In the genomic region with DNA sequence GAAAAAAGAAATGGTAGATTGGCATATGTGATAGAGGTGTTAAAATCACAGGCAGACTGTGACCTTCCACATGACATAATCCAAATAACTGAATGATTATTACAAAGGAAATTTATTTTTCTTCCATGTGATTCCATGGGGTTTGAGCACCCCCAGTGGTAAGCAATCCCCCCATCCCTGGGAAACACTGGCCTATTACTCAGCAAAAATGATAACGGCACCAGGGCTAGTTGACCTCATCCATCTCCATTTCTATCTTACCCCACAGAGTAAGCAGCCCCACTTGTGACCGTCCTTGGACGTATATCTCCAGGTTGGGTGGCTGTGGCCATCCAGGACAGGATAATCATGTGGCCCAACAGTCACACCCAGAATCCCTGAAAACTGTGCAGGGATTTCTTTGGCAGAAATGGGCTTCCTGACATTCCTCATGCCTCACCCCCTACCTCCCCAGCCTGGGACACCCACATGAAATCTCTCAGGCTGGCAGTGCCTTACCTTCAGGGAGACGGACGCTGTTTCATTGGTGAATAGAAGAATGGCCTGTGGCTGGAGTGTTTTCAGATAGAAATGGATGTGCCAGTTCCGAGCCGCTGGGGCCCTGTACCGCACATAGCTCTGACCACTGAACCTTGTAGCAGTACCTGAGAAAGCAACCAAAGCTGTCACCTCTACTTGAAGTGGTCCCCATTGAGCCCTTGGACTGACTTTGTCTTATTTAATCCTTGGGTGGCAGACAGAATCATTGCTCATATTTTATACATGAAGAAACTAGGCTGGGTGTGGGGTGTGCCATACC, we compare ENCODE assay signal across 2 cellular contexts.
TF ChIP-seq lines count a peak whose summit lies in the region.

No MANE protein-coding gene starts in this region.

TF ChIP-seq in GM23338, 12 proteins besides CTCF, POLR2A, EP300 and RAD21 (continues in another document):
- TF ChIP-seq ZNF114 (CRISPR knock-in tag; IDR thresholded peaks at IDR 0.05) (no peak), POLR2AphosphoS5 (IDR thresholded peaks at IDR 0.05; ENCODE audit: low read depth) (no peak), EZH2 (IDR thresholded peaks at IDR 0.05; ENCODE audit: low read depth, unreplicated experiment) (no peak), JUNB (IDR thresholded peaks at IDR 0.05; ENCODE audit: unreplicated experiment) (no peak), ZNF331 (CRISPR knock-in tag; IDR thresholded peaks at IDR 0.05; ENCODE audit: low read depth) (no peak), NANOG (IDR thresholded peaks at IDR 0.05; ENCODE audit: borderline replicate concordance) (no peak), CREB1 (CRISPR knock-in tag; IDR thresholded peaks at IDR 0.05; ENCODE audit: low read depth) (no peak), EZH2phosphoT487 (IDR thresholded peaks at IDR 0.05; ENCODE audit: unreplicated experiment) (no peak), STAT1 (IDR thresholded peaks at IDR 0.05; ENCODE audit: unreplicated experiment) (no peak)
- TF ChIP-seq, protein P1, sequence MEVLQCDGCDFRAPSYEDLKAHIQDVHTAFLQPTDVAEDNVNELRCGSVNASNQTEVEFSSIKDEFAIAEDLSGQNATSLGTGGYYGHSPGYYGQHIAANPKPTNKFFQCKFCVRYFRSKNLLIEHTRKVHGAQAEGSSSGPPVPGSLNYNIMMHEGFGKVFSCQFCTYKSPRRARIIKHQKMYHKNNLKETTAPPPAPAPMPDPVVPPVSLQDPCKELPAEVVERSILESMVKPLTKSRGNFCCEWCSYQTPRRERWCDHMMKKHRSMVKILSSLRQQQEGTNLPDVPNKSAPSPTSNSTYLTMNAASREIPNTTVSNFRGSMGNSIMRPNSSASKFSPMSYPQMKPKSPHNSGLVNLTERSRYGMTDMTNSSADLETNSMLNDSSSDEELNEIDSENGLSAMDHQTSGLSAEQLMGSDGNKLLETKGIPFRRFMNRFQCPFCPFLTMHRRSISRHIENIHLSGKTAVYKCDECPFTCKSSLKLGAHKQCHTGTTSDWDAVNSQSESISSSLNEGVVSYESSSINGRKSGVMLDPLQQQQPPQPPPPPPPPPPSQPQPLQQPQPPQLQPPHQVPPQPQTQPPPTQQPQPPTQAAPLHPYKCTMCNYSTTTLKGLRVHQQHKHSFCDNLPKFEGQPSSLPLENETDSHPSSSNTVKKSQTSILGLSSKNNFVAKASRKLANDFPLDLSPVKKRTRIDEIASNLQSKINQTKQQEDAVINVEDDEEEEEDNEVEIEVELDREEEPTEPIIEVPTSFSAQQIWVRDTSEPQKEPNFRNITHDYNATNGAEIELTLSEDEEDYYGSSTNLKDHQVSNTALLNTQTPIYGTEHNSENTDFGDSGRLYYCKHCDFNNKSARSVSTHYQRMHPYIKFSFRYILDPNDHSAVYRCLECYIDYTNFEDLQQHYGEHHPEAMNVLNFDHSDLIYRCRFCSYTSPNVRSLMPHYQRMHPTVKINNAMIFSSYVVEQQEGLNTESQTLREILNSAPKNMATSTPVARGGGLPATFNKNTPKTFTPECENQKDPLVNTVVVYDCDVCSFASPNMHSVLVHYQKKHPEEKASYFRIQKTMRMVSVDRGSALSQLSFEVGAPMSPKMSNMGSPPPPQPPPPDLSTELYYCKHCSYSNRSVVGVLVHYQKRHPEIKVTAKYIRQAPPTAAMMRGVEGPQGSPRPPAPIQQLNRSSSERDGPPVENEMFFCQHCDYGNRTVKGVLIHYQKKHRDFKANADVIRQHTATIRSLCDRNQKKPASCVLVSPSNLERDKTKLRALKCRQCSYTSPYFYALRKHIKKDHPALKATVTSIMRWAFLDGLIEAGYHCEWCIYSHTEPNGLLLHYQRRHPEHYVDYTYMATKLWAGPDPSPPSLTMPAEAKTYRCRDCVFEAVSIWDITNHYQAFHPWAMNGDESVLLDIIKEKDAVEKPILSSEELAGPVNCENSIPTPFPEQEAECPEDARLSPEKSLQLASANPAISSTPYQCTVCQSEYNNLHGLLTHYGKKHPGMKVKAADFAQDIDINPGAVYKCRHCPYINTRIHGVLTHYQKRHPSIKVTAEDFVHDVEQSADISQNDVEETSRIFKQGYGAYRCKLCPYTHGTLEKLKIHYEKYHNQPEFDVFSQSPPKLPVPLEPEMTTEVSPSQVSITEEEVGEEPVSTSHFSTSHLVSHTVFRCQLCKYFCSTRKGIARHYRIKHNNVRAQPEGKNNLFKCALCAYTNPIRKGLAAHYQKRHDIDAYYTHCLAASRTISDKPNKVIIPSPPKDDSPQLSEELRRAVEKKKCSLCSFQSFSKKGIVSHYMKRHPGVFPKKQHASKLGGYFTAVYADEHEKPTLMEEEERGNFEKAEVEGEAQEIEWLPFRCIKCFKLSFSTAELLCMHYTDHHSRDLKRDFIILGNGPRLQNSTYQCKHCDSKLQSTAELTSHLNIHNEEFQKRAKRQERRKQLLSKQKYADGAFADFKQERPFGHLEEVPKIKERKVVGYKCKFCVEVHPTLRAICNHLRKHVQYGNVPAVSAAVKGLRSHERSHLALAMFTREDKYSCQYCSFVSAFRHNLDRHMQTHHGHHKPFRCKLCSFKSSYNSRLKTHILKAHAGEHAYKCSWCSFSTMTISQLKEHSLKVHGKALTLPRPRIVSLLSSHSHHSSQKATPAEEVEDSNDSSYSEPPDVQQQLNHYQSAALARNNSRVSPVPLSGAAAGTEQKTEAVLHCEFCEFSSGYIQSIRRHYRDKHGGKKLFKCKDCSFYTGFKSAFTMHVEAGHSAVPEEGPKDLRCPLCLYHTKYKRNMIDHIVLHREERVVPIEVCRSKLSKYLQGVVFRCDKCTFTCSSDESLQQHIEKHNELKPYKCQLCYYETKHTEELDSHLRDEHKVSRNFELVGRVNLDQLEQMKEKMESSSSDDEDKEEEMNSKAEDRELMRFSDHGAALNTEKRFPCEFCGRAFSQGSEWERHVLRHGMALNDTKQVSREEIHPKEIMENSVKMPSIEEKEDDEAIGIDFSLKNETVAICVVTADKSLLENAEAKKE (CRISPR knock-in tag; IDR thresholded peaks at IDR 0.05), result no peak
- TF ChIP-seq, protein P2, sequence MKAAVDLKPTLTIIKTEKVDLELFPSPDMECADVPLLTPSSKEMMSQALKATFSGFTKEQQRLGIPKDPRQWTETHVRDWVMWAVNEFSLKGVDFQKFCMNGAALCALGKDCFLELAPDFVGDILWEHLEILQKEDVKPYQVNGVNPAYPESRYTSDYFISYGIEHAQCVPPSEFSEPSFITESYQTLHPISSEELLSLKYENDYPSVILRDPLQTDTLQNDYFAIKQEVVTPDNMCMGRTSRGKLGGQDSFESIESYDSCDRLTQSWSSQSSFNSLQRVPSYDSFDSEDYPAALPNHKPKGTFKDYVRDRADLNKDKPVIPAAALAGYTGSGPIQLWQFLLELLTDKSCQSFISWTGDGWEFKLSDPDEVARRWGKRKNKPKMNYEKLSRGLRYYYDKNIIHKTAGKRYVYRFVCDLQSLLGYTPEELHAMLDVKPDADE (IDR thresholded peaks at IDR 0.05), result no peak

TF ChIP-seq in H1, 55 proteins besides CTCF, POLR2A, EP300 and RAD21:
- TF ChIP-seq POLR2AphosphoS5 (IDR thresholded peaks at IDR 0.05; ENCODE audit: low read depth, low read length) (no peak), BACH1 (IDR thresholded peaks at IDR 0.05; ENCODE audit: low read length) (peak; percentile 43; the same call in 1 of the 2 replicates), KDM1A (IDR thresholded peaks at IDR 0.05; ENCODE audit: borderline replicate concordance, low read length) (no peak)
TF ChIP-seq in H1: peak in this region for 1.
